20 cellular contexts compared by ENCODE assay signal in genomic region chr10:100972115-100972903, GRCh38. TPM values are rescaled to one million over a fixed set of nuclear protein-coding genes. Genes with fewer than 3 reads are reported as not detected.
DNase-seq lines count a peak whose midpoint lies in the region; ATAC-seq, FAIRE-seq and TF ChIP-seq lines count a peak whose summit lies in the region.
"Had no signal": no experiment of that assay in that cellular context is flagged by ENCODE, and none has a peak within 500 bp of the region (broad histone marks: within the 10 kb centered on the region; RNA-seq: fewer than 3 reads in every experiment).

No MANE protein-coding gene starts in this region.

- H2AFZ ChIP-seq in GM12878 (ENCODE audit: control insufficient read depth, low read depth, low read length): no peak overlapping the region

- H3K9me3 ChIP-seq in GM12878 (replicated peaks; ENCODE audit: control insufficient read depth, insufficient read depth, low read length) (no peaks in the 10 kb centered on the region), sigmoid colon (no peaks in the 10 kb centered on the region), esophagus squamous epithelium (no peaks in the 10 kb centered on the region)
- H3K9me3 ChIP-seq: breast epithelium, heart left ventricle, left ventricle myocardium inferior, mucosa of descending colon had no signal

- peaks cover 3% of the 10 kb centered on the region; the same call in 1 of the 2 replicates for H3K4me1 ChIP-seq in GM12878 (ENCODE audit: control insufficient read depth, insufficient read depth, low read length)
- H3K4me1 ChIP-seq in sigmoid colon: peaks cover 0 to 18% (median 17%) of the 10 kb centered on the region in 4 donors
- peaks cover 12 to 20% (median 15%) of the 10 kb centered on the region in 3 donors for H3K4me1 ChIP-seq in esophagus squamous epithelium
- H3K4me1 ChIP-seq: breast epithelium had no signal

- SMC1A ChIA-PET in GM12878 (lab: Charles Lee; ENCODE audit: uncharacterized antibody, unreplicated experiment): no interaction called here

- H3K9ac ChIP-seq in GM12878 (ENCODE audit: control insufficient read depth, insufficient read depth, low read length): no peak overlapping the region

- no peak for DNase-seq in GM12878 (ENCODE audit: low read depth, low spot score)
- DNase-seq in left lobe of liver (ENCODE audit: low spot score): peak; percentile 41
- peak; percentile 43 for DNase-seq in sigmoid colon
- DNase-seq in esophagus squamous epithelium (lab: John Stamatoyannopoulos, UW): no peak
- DNase-seq: activated effector memory CD4-positive, alpha-beta T cell treated with Interleukin-2 at 50 U/mL for 16 hours; cortex of kidney; DMS79; GOT3; left ventricle myocardium inferior; MV-4-11; NCI-H1930; NCI-H226; NCI-H82; SHP77; stimulated activated CD4-positive, alpha-beta T cell treated with anti-CD3 and anti-CD28 coated beads, Interleukin-12 subunit alpha, Interleukin-12 subunit beta, amount 100 ng/mL, for 4 hours had no signal

- no TSS peak for BruUV-seq in GM12878 (replicated peaks; lab: Mats Ljungman, UMichigan)

- no peak for TF ChIP-seq CTCF in GM12878 (IDR thresholded peaks at IDR 0.05 in 2 of 3, conservative IDR thresholded peaks at IDR 0.05 in 1 of 3; ENCODE audit: control insufficient read depth in 2 of 3, extremely low read depth in 1 of 3, insufficient read depth in 1 of 3, low read depth in 3 of 3, low read length in 3 of 3)
- TF ChIP-seq CTCF in sigmoid colon (IDR thresholded peaks at IDR 0.05): no peak
- no peak for TF ChIP-seq CTCF in esophagus squamous epithelium (IDR thresholded peaks at IDR 0.05)

- H3K27me3 ChIP-seq in GM12878 (replicated peaks in 1 of 2; ENCODE audit: control insufficient read depth in 2 of 2, insufficient read depth in 2 of 2, low read length in 1 of 2): no peaks in the 10 kb centered on the region
- peaks cover 0 to 10% (median 0%) of the 10 kb centered on the region in 3 donors for H3K27me3 ChIP-seq in sigmoid colon
- no peaks in the 10 kb centered on the region for H3K27me3 ChIP-seq in esophagus squamous epithelium
- H3K27me3 ChIP-seq: breast epithelium had no signal

- H3K27ac ChIP-seq in GM12878 (ENCODE audit: control insufficient read depth, insufficient read depth) (no peak overlapping the region), sigmoid colon (no peak overlapping the region), esophagus squamous epithelium (no peak overlapping the region)
- H3K27ac ChIP-seq: breast epithelium, heart left ventricle, left ventricle myocardium inferior had no signal

- 40% methylated on average over 13 of the region's 13 CpGs for WGBS in GM12878 (ENCODE audit: insufficient coverage, insufficient replicate concordance, low lambda C conversion rate, missing lambda C conversion rate)
- 79 to 83% methylated on average over 13 of the region's 13 CpGs for WGBS in sigmoid colon, 2 donors
- WGBS in esophagus squamous epithelium, 2 donors: 68 to 71% methylated on average over 12 to 13 of the region's 13 CpGs

- POLR2A ChIA-PET in GM12878 (lab: Charles Lee): interaction anchor here (0.6 kb wide), 1 partner anchor 13 kb away, joined by 3 read pairs; no protein-coding TSS in a partner anchor

- TF ChIP-seq RAD21 in GM12878 (IDR thresholded peaks at IDR 0.05; ENCODE audit: insufficient read depth, low read depth, low read length): no peak

- in situ Hi-C loops in GM12878 (cut with MboI): no loop called here

- no peak overlapping the region for H3K4me2 ChIP-seq in GM12878 (ENCODE audit: control insufficient read depth, insufficient read depth)

- CTCF ChIA-PET in GM12878 (lab: Yijun Ruan, JAX): interaction anchor here (0.6 to 1.7 kb wide), 3 partner anchors 9 to 299 kb away, joined by 3 to 5 read pairs (median 3); no protein-coding TSS in a partner anchor

- TF ChIP-seq POLR2A in GM12878 (IDR thresholded peaks at IDR 0.05; ENCODE audit: low read depth, low read length) (no peak), sigmoid colon (IDR thresholded peaks at IDR 0.05) (no peak), esophagus squamous epithelium (IDR thresholded peaks at IDR 0.05) (no peak)

- no peaks in the 10 kb centered on the region for H4K20me1 ChIP-seq in GM12878 (ENCODE audit: control insufficient read depth, insufficient read depth)

- H3K36me3 ChIP-seq in GM12878 (ENCODE audit: control insufficient read depth in 2 of 2, insufficient read depth in 2 of 2, low read length in 1 of 2) (no peaks in the 10 kb centered on the region; a peak in 1 of 4 replicates), sigmoid colon (no peaks in the 10 kb centered on the region), esophagus squamous epithelium (peaks cover 0 to 2% (median 0%) of the 10 kb centered on the region in 3 donors)
- H3K36me3 ChIP-seq: breast epithelium, left ventricle myocardium inferior had no signal

- H3K4me3 ChIP-seq in GM12878: no peak overlapping the region
- no peak overlapping the region for H3K4me3 ChIP-seq in sigmoid colon
- H3K4me3 ChIP-seq in esophagus squamous epithelium: no peak overlapping the region
- H3K4me3 ChIP-seq: breast epithelium, heart left ventricle, left ventricle myocardium inferior, mucosa of descending colon had no signal

- H3K79me2 ChIP-seq in GM12878 (ENCODE audit: control insufficient read depth, insufficient read depth, low read length): no peaks in the 10 kb centered on the region

- intact Hi-C loops in GM12878 (cut with micrococcal nuclease; ENCODE audit: unreplicated experiment): no loop called here
- intact Hi-C loops in sigmoid colon (cut with DNase I): no loop called here
- intact Hi-C loops in esophagus squamous epithelium (cut with DNase I): no loop called here

- RAD21 ChIA-PET in GM12878 (lab: Charles Lee; ENCODE audit: unreplicated experiment): no interaction called here

- FAIRE-seq in GM12878 (lab: Jason Lieb, UNC): no peak
- FAIRE-seq: endothelial cell of umbilical vein had no signal

- TF ChIP-seq EP300 in GM12878 (IDR thresholded peaks at IDR 0.05; ENCODE audit: borderline replicate concordance in 1 of 2, control insufficient read depth in 1 of 2, low read depth in 2 of 2, low read length in 2 of 2) (no peak), sigmoid colon (IDR thresholded peaks at IDR 0.05) (no peak)

- ATAC-seq in GM12878: no peak
- ATAC-seq in left lobe of liver: no peak
- ATAC-seq in HG02981 (IDR thresholded peaks at IDR 0.05; ENCODE audit: unreplicated experiment): no peak
- ATAC-seq: heart left ventricle had no signal

RNA-seq across cellular contexts. Expression of gene SEMA4G, which starts 3.0 kb away (rescaled TPM):
- 2.6 and 4.3 TPM in 2 replicates for total RNA-seq in GM12878 (2013; cell fraction: nucleolus; rRNA removed)
- total RNA-seq in GM12878 (2014; rRNA removed) (0.05 TPM in 1 of 2 replicates, not detected in the other), GM12878 (2014; rRNA removed; fragmentation: Illumina TruSeq; extraction: Trizol) (not detected in 2 replicates), GM12878 (2021) (0.19 and 0.23 TPM in 2 replicates), left lobe of liver (80.4 TPM), sigmoid colon (1 to 10 TPM in 2 of 4 donors, under 1 TPM in 2; 0.49 to 2.2 (median 0.90) TPM), esophagus squamous epithelium (1 to 10 TPM in 3 of 4 donors, under 1 TPM in 1; 0.44 to 4.1 (median 1.3) TPM)
- 6.5 TPM for polyA plus RNA-seq in GM12878 (2011; ENCODE audit: low read depth)
- polyA plus RNA-seq in GM12878 (2011; rRNA removed) (0.91 and 2.3 TPM in 2 replicates), GM12878 (2014; fragmentation: Illumina TruSeq; extraction: Trizol) (0.25 and 0.62 TPM in 2 replicates), GM12878 (2014; fragmentation: Nextera tagmentation; extraction: Ambion mirVana) (not detected), GM12878 (2014; rRNA removed) (0.09 and 0.22 TPM in 2 replicates), GM12878 (2016; fragmentation: Nextera tagmentation; extraction: Ambion mirVana) (under 1 TPM; 0.63 to 0.88 TPM), sigmoid colon (10 to 100 TPM; 33.1 to 65.8 (median 41.4) TPM)
- 2.0 and 2.7 TPM in 2 replicates for polyA plus RNA-seq in GM12878 (2011; cell fraction: cytosol; rRNA removed)
- polyA plus RNA-seq in GM12878 (2011; cell fraction: nucleus; rRNA removed): 4.8 and 8.4 TPM in 2 replicates
- 2.2 and 2.3 TPM in 2 replicates for polyA plus RNA-seq in GM12878 (2012)
- 2.1 and 2.2 TPM in 2 replicates for polyA minus RNA-seq in GM12878 (2011; rRNA and poly(A)+ RNA removed)
- polyA minus RNA-seq in GM12878 (2011; cell fraction: cytosol; rRNA and poly(A)+ RNA removed): 0.42 and 0.67 TPM in 2 replicates
- 0.60 and 1.9 TPM in 2 replicates for polyA minus RNA-seq in GM12878 (2011; cell fraction: nucleus; rRNA and poly(A)+ RNA removed)

RNA-seq across cellular contexts. Expression of gene MRPL43, which starts 15.0 kb away (rescaled TPM):
- total RNA-seq in GM12878 (2013; cell fraction: nucleolus; rRNA removed): 30.3 and 37.0 TPM in 2 replicates
- 74.8 and 84.7 TPM in 2 replicates for total RNA-seq in GM12878 (2014; rRNA removed)
- total RNA-seq in GM12878 (2014; rRNA removed; fragmentation: Illumina TruSeq; extraction: Trizol): 34.3 and 40.1 TPM in 2 replicates
- total RNA-seq in GM12878 (2021): 58.6 and 65.5 TPM in 2 replicates
- 30.0 TPM for polyA plus RNA-seq in GM12878 (2011; ENCODE audit: low read depth)
- 39.3 and 64.7 TPM in 2 replicates for polyA plus RNA-seq in GM12878 (2011; rRNA removed)
- polyA plus RNA-seq in GM12878 (2011; cell fraction: cytosol; rRNA removed): 79.2 and 143 TPM in 2 replicates
- 106 and 124 TPM in 2 replicates for polyA plus RNA-seq in GM12878 (2011; cell fraction: nucleus; rRNA removed)
- 67.6 and 72.0 TPM in 2 replicates for polyA plus RNA-seq in GM12878 (2012)
- polyA plus RNA-seq in GM12878 (2014; fragmentation: Illumina TruSeq; extraction: Trizol): 15.9 and 24.8 TPM in 2 replicates
- polyA plus RNA-seq in GM12878 (2014; fragmentation: Nextera tagmentation; extraction: Ambion mirVana): 10 to 100 TPM; 16.6 to 24.2 TPM
- 102 and 115 TPM in 2 replicates for polyA plus RNA-seq in GM12878 (2014; rRNA removed)
- 100 to 1,000 TPM; 101 to 108 TPM for polyA plus RNA-seq in GM12878 (2016; fragmentation: Nextera tagmentation; extraction: Ambion mirVana)
- 25.1 and 42.2 TPM in 2 replicates for polyA minus RNA-seq in GM12878 (2011; rRNA and poly(A)+ RNA removed)
- polyA minus RNA-seq in GM12878 (2011; cell fraction: cytosol; rRNA and poly(A)+ RNA removed): 20.7 and 27.8 TPM in 2 replicates
- polyA minus RNA-seq in GM12878 (2011; cell fraction: nucleus; rRNA and poly(A)+ RNA removed): 30.9 and 40.5 TPM in 2 replicates
- 43.6 TPM for total RNA-seq in left lobe of liver
- 100 to 1,000 TPM in 1 of 4 donors, 10 to 100 TPM in 3; 81.3 to 119 (median 91.7) TPM for total RNA-seq in sigmoid colon
- 100 to 1,000 TPM in 1 of 3 donors, 10 to 100 TPM in 2; 73.8 to 111 (median 78.7) TPM for polyA plus RNA-seq in sigmoid colon
- 10 to 100 TPM; 52.7 to 71.9 (median 60.7) TPM for total RNA-seq in esophagus squamous epithelium

RNA-seq across cellular contexts. Expression of gene TWNK, which starts 15.0 kb away (rescaled TPM):
- 9.5 and 10.3 TPM in 2 replicates for total RNA-seq in GM12878 (2013; cell fraction: nucleolus; rRNA removed)
- total RNA-seq in GM12878 (2014; rRNA removed): 19.3 and 20.4 TPM in 2 replicates
- 14.0 and 17.2 TPM in 2 replicates for total RNA-seq in GM12878 (2014; rRNA removed; fragmentation: Illumina TruSeq; extraction: Trizol)
- total RNA-seq in GM12878 (2021): 19.5 and 23.0 TPM in 2 replicates
- 12.9 TPM for polyA plus RNA-seq in GM12878 (2011; ENCODE audit: low read depth)
- polyA plus RNA-seq in GM12878 (2011; rRNA removed): 13.7 and 16.9 TPM in 2 replicates
- polyA plus RNA-seq in GM12878 (2011; cell fraction: cytosol; rRNA removed): 17.4 and 18.4 TPM in 2 replicates
- polyA plus RNA-seq in GM12878 (2011; cell fraction: nucleus; rRNA removed): 15.9 and 18.3 TPM in 2 replicates
- 13.3 and 19.0 TPM in 2 replicates for polyA plus RNA-seq in GM12878 (2012)
- 32.4 and 32.8 TPM in 2 replicates for polyA plus RNA-seq in GM12878 (2014; fragmentation: Illumina TruSeq; extraction: Trizol)
- polyA plus RNA-seq in GM12878 (2014; fragmentation: Nextera tagmentation; extraction: Ambion mirVana): 10 to 100 TPM; 13.6 to 19.0 TPM
- 19.3 and 22.3 TPM in 2 replicates for polyA plus RNA-seq in GM12878 (2014; rRNA removed)
- polyA plus RNA-seq in GM12878 (2016; fragmentation: Nextera tagmentation; extraction: Ambion mirVana): 10 to 100 TPM; 14.4 to 16.6 TPM
- polyA minus RNA-seq in GM12878 (2011; rRNA and poly(A)+ RNA removed): 17.1 and 19.5 TPM in 2 replicates
- 3.1 and 7.5 TPM in 2 replicates for polyA minus RNA-seq in GM12878 (2011; cell fraction: cytosol; rRNA and poly(A)+ RNA removed)
- 5.9 and 12.2 TPM in 2 replicates for polyA minus RNA-seq in GM12878 (2011; cell fraction: nucleus; rRNA and poly(A)+ RNA removed)
- total RNA-seq in left lobe of liver: 3.2 TPM
- 1 to 10 TPM; 3.3 to 4.6 (median 4.1) TPM for total RNA-seq in sigmoid colon
- polyA plus RNA-seq in sigmoid colon: 1 to 10 TPM; 2.4 to 9.0 (median 2.8) TPM
- total RNA-seq in esophagus squamous epithelium: 10 to 100 TPM in 1 of 4 donors, 1 to 10 TPM in 3; 5.0 to 13.9 (median 6.5) TPM

RNA-seq across cellular contexts. Expression of gene LZTS2, which starts 27.3 kb away (rescaled TPM):
- 33.5 and 42.4 TPM in 2 replicates for total RNA-seq in GM12878 (2013; cell fraction: nucleolus; rRNA removed)
- 6.2 and 6.7 TPM in 2 replicates for total RNA-seq in GM12878 (2014; rRNA removed)
- total RNA-seq in GM12878 (2014; rRNA removed; fragmentation: Illumina TruSeq; extraction: Trizol): 3.8 and 3.9 TPM in 2 replicates
- 12.2 and 13.4 TPM in 2 replicates for total RNA-seq in GM12878 (2021)
- 3.1 TPM for polyA plus RNA-seq in GM12878 (2011; ENCODE audit: low read depth)
- 7.1 and 11.2 TPM in 2 replicates for polyA plus RNA-seq in GM12878 (2011; rRNA removed)
- polyA plus RNA-seq in GM12878 (2011; cell fraction: cytosol; rRNA removed): 21.4 and 22.7 TPM in 2 replicates
- polyA plus RNA-seq in GM12878 (2011; cell fraction: nucleus; rRNA removed): 73.4 and 102 TPM in 2 replicates
- polyA plus RNA-seq in GM12878 (2012): 9.3 and 11.8 TPM in 2 replicates
- 1.7 and 3.0 TPM in 2 replicates for polyA plus RNA-seq in GM12878 (2014; fragmentation: Illumina TruSeq; extraction: Trizol)
- polyA plus RNA-seq in GM12878 (2014; fragmentation: Nextera tagmentation; extraction: Ambion mirVana): under 1 TPM; 0.08 to 0.37 TPM
- 9.9 and 11.9 TPM in 2 replicates for polyA plus RNA-seq in GM12878 (2014; rRNA removed)
- polyA plus RNA-seq in GM12878 (2016; fragmentation: Nextera tagmentation; extraction: Ambion mirVana): 1 to 10 TPM; 7.7 to 7.9 TPM
- 6.1 and 17.8 TPM in 2 replicates for polyA minus RNA-seq in GM12878 (2011; rRNA and poly(A)+ RNA removed)
- 6.3 and 9.9 TPM in 2 replicates for polyA minus RNA-seq in GM12878 (2011; cell fraction: cytosol; rRNA and poly(A)+ RNA removed)
- polyA minus RNA-seq in GM12878 (2011; cell fraction: nucleus; rRNA and poly(A)+ RNA removed): 14.6 and 21.9 TPM in 2 replicates
- total RNA-seq in left lobe of liver: 11.1 TPM
- 100 to 1,000 TPM in 3 of 4 donors, 10 to 100 TPM in 1; 82.3 to 169 (median 116) TPM for total RNA-seq in sigmoid colon
- polyA plus RNA-seq in sigmoid colon: 10 to 100 TPM; 10.9 to 36.7 (median 23.4) TPM
- total RNA-seq in esophagus squamous epithelium: 10 to 100 TPM; 26.7 to 55.2 (median 41.4) TPM

RNA-seq across cellular contexts. Expression of gene PDZD7, which starts 58.6 kb away (rescaled TPM):
- total RNA-seq in GM12878 (2013; cell fraction: nucleolus; rRNA removed): not detected in 2 replicates
- total RNA-seq in GM12878 (2014; rRNA removed) (not detected in 2 replicates), GM12878 (2014; rRNA removed; fragmentation: Illumina TruSeq; extraction: Trizol) (not detected in 2 replicates), GM12878 (2021) (not detected in 2 replicates), left lobe of liver (0.13 TPM), sigmoid colon (1 to 10 TPM in 3 of 4 donors, under 1 TPM in 1; 0.16 to 2.4 (median 1.3) TPM), esophagus squamous epithelium (under 1 TPM in 3 of 4 donors, not detected in 1; 0.19 to 0.29 (median 0.26) TPM)
- polyA plus RNA-seq in GM12878 (2011; ENCODE audit: low read depth): not detected
- polyA plus RNA-seq in GM12878 (2011; rRNA removed) (0.01 TPM in 1 of 2 replicates, not detected in the other), GM12878 (2014; fragmentation: Illumina TruSeq; extraction: Trizol) (0.03 TPM in 1 of 2 replicates, not detected in the other), GM12878 (2014; fragmentation: Nextera tagmentation; extraction: Ambion mirVana) (not detected), GM12878 (2014; rRNA removed) (0.03 TPM in 1 of 2 replicates, not detected in the other), GM12878 (2016; fragmentation: Nextera tagmentation; extraction: Ambion mirVana) (under 1 TPM in 1 of 2 experiments, not detected in 1; 0.20 TPM), sigmoid colon (under 1 TPM in 2 of 3 donors, not detected in 1; 0.60 to 0.70 TPM)
- 0.01 and 0.02 TPM in 2 replicates for polyA plus RNA-seq in GM12878 (2011; cell fraction: cytosol; rRNA removed)
- 0.04 and 0.07 TPM in 2 replicates for polyA plus RNA-seq in GM12878 (2011; cell fraction: nucleus; rRNA removed)
- polyA plus RNA-seq in GM12878 (2012): 0.03 TPM in 1 of 2 replicates, not detected in the other
- polyA minus RNA-seq in GM12878 (2011; rRNA and poly(A)+ RNA removed): not detected in 2 replicates
- polyA minus RNA-seq in GM12878 (2011; cell fraction: cytosol; rRNA and poly(A)+ RNA removed): not detected in 2 replicates
- polyA minus RNA-seq in GM12878 (2011; cell fraction: nucleus; rRNA and poly(A)+ RNA removed): 0.12 TPM in 1 of 2 replicates, not detected in the other

Comparison
In these comparisons a context has a peak if more than half of its experiments do, and no peak if none do; other contexts are left out.
1. DNase-seq: peak in left lobe of liver (single experiment) and sigmoid colon (single experiment); none in GM12878 (single experiment) and esophagus squamous epithelium (single experiment).
2. RNA of gene SEMA4G, which starts 3.0 kb away (total RNA-seq): 80.4 TPM in left lobe of liver (single experiment); 0.44 to 4.1 TPM in esophagus squamous epithelium, 0.49 to 2.2 TPM in sigmoid colon and 0.05 to 4.3 TPM in GM12878; every median in the first group is over 10 times any median in the second.